11 cellular contexts compared by ENCODE assay signal in genomic region chr12:321606-322326, GRCh38. TPM values are rescaled to one million over a fixed set of nuclear protein-coding genes. Genes with fewer than 3 reads are reported as not detected.
DNase-seq lines count a peak whose midpoint lies in the region; ATAC-seq, FAIRE-seq and TF ChIP-seq lines count a peak whose summit lies in the region.
"Had no signal": no experiment of that assay in that cellular context is flagged by ENCODE, and none has a peak within 500 bp of the region (broad histone marks: within the 10 kb centered on the region; RNA-seq: fewer than 3 reads in every experiment).

No MANE protein-coding gene starts in this region.

- peaks cover 15% of the 10 kb centered on the region for H4K20me1 ChIP-seq in PC-9 (ENCODE audit: insufficient read depth)

- H3K4me3 ChIP-seq in PC-9 (no peak overlapping the region), fibroblast of the aortic adventitia (ENCODE audit: low read depth, low read length) (no peak overlapping the region)

- no peaks in the 10 kb centered on the region for H3K27me3 ChIP-seq in PC-9 (ENCODE audit: insufficient read depth, low read depth)

- no peaks in the 10 kb centered on the region for H3K9me3 ChIP-seq in PC-9 (ENCODE audit: insufficient read depth, low read depth)

- H2AFZ ChIP-seq in PC-9: no peak overlapping the region

- no peak for ATAC-seq in HG03565 (IDR thresholded peaks at IDR 0.05; ENCODE audit: unreplicated experiment)
- no peak for ATAC-seq in HG03039 (IDR thresholded peaks at IDR 0.05; ENCODE audit: unreplicated experiment)
- ATAC-seq: stimulated activated naive CD8-positive, alpha-beta T cell treated with anti-CD3 and anti-CD28 coated beads, Interleukin-15, Interleukin-2, amounts not matched to agents 100 U/mL and 50 U/mL, for 24 hours had no signal

- no peak overlapping the region for H3K4me2 ChIP-seq in PC-9

- H3F3A ChIP-seq in PC-9 (ENCODE audit: insufficient read depth, low read depth): peaks cover 24% of the 10 kb centered on the region

- peaks cover 59% of the 10 kb centered on the region for H3K36me3 ChIP-seq in PC-9 (ENCODE audit: low read depth)

- intact Hi-C loops in PC-9 (cut with micrococcal nuclease; ENCODE audit: unreplicated experiment): no loop called here

- TF ChIP-seq CTCF in 22Rv1 (IDR thresholded peaks at IDR 0.05): peak; percentile 77
- TF ChIP-seq CTCF in PC-9 (conservative IDR thresholded peaks at IDR 0.05): peak; percentile 75
- TF ChIP-seq CTCF in fibroblast of the aortic adventitia (IDR thresholded peaks at IDR 0.05; ENCODE audit: insufficient read depth, low read length): no peak

- CTCF ChIA-PET in PC-9 (lab: Charles Lee): no interaction called here

- H3K79me2 ChIP-seq in PC-9 (ENCODE audit: low read depth): no peaks in the 10 kb centered on the region

- DNase-seq in DMS79 treated with DMSO at 0.1 percent for 48 hours (lab: John Stamatoyannopoulos, UW): peak; percentile 22
- peak; percentile 5 to 51 for DNase-seq in PC-9
- DNase-seq in fibroblast of the aortic adventitia (ENCODE audit: low read depth): peak; percentile 7
- DNase-seq in urothelium cell line (ENCODE audit: low spot score): no peak
- no peak for DNase-seq in activated T-cell treated with anti-CD3 and anti-CD28 coated beads, Interleukin-2, amount 50 U/mL, for 1 hour
- DNase-seq: NCI-H2227 treated with DMSO at 0.1 percent for 48 hours; stimulated activated naive CD8-positive, alpha-beta T cell treated with anti-CD3 and anti-CD28 coated beads, Interleukin-15, Interleukin-2, amounts not matched to agents 100 U/mL and 50 U/mL, for 24 hours had no signal

- POLR2A ChIA-PET in PC-9 (lab: Charles Lee; ENCODE audit: unreplicated experiment): no interaction called here

- H3K27ac ChIP-seq in 22Rv1 (no peak overlapping the region), PC-9 (no peak overlapping the region)

- no TSS peak for BruUV-seq in PC-9 (replicated peaks; lab: Mats Ljungman, UMichigan)

- no peaks in the 10 kb centered on the region for H3K4me1 ChIP-seq in PC-9 (replicated peaks; ENCODE audit: insufficient read depth)

- no peak for FAIRE-seq in urothelium cell line (lab: Jason Lieb, UNC)
- FAIRE-seq: TTC549 had no signal

- H3K9me2 ChIP-seq in PC-9 (ENCODE audit: insufficient read depth): no peaks in the 10 kb centered on the region

RNA-seq across cellular contexts. Expression of gene SLC6A13, which starts 59.1 kb away (rescaled TPM):
- not detected in 2 replicates for total RNA-seq in PC-9 (2021)
- not detected in 2 replicates for total RNA-seq in fibroblast of the aortic adventitia (ENCODE audit: low replicate concordance)

Comparison
In these comparisons a context has a peak if more than half of its experiments do, and no peak if none do; other contexts are left out.
1. DNase-seq: peak in DMS79 treated with DMSO at 0.1 percent for 48 hours (single experiment), PC-9 (2 of 2) and fibroblast of the aortic adventitia (single experiment); none in urothelium cell line (single experiment) and activated T-cell treated with anti-CD3 and anti-CD28 coated beads, Interleukin-2, amount 50 U/mL, for 1 hour (single experiment).